Comparison of ENCODE assay signal across 8 cellular contexts in the genomic region with DNA sequence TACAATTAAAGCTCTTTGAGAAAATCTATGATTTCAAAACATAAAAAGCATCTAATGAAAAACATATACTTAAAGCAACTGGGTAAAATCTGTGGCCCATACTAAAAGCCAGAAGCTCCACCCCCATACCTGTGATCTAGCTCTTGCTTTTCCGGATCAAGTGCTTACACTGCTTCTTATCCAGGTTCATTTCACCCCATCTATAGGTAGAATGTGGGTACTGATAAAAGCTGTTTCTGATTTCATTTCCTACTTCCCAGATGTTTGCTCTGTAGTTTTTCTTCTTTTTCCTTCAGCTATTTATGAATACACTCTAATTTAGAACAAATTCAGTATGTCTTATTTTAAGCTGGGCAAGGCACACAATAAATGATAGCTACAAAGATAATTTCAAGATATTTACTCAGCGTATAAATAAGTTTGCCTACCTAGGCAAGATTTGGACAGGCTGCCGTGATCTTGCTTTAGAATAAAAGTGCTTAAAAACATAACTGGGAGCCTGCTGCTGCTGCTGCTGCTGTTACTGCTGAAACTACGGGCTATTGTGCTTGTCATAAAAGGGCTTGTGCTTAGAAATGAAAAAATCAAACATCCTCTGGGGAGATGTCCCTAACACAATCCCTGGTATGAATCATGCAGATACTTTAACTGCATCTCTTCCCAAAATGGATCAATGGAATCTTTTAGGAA. TPM values are rescaled to one million over a fixed set of nuclear protein-coding genes. Genes with fewer than 3 reads are reported as not detected.
DNase-seq lines count a peak whose midpoint lies in the region; ATAC-seq, FAIRE-seq and TF ChIP-seq lines count a peak whose summit lies in the region.

No MANE protein-coding gene starts in this region.

- peak overlapping the region; percentile 59 for H3K9ac ChIP-seq in mesenchymal stem cell (ENCODE audit: low read length)

- no peak for FAIRE-seq in GM12891 (lab: Jason Lieb, UNC)

- no peak overlapping the region for H2BK15ac ChIP-seq in mesenchymal stem cell (ENCODE audit: low read depth, poor library complexity, severe bottlenecking)

- H4K8ac ChIP-seq in mesenchymal stem cell (ENCODE audit: low read length) = no peak overlapping the region

- H4K91ac ChIP-seq in mesenchymal stem cell (ENCODE audit: low read length) = no peak overlapping the region

- H3K4me1 ChIP-seq in mesenchymal stem cell (ENCODE audit: control insufficient read depth, insufficient read depth, low read depth, low read length) = peaks cover 4% of the 10 kb centered on the region

- TF ChIP-seq CTCF in AG04449 (IDR thresholded peaks at IDR 0.05; ENCODE audit: insufficient read depth, low read length, missing control alignments) = no peak
- TF ChIP-seq CTCF in GM12872 (IDR thresholded peaks at IDR 0.05; ENCODE audit: insufficient read depth, low read depth, low read length) = peak; percentile 43; the same call in 2 of the 3 replicates

- no peak overlapping the region for H3K4ac ChIP-seq in mesenchymal stem cell (ENCODE audit: low read depth in 1 of 2, low read length in 2 of 2)

- H3K23ac ChIP-seq in mesenchymal stem cell (ENCODE audit: low read length in 2 of 2) = no peak overlapping the region

- H3K4me3 Mint-ChIP-seq in stimulated activated memory B cell treated with anti-CD40 and anti-IgM and Interleukin-4, amounts not matched to agents 10 μg/mL and 1 μg/mL and 100 μg/mL, for 72 hours = no peak overlapping the region

- WGBS in mesenchymal stem cell = 58% methylated on average over 2 of the region's 4 CpGs

- CTCF ChIA-PET in AG04449 (lab: Yijun Ruan, JAX) = interaction anchor here (1.0 to 1.6 kb wide), 4 partner anchors 9 to 761 kb away, joined by 3 to 7 read pairs (median 5); no protein-coding TSS in a partner anchor

- H3K4me2 ChIP-seq in mesenchymal stem cell (ENCODE audit: low read length, poor library complexity, severe bottlenecking) = peak overlapping the region; percentile 70

- H3K27me3 Mint-ChIP-seq in stimulated activated memory B cell treated with anti-CD40 and anti-IgM and Interleukin-4, amounts not matched to agents 10 μg/mL and 1 μg/mL and 100 μg/mL, for 72 hours = peaks cover 61% of the 10 kb centered on the region

- H2BK120ac ChIP-seq in mesenchymal stem cell (ENCODE audit: low read depth, low read length) = no peak overlapping the region

- H3K9me3 ChIP-seq in mesenchymal stem cell (ENCODE audit: control insufficient read depth, low read length) = no peaks in the 10 kb centered on the region

- H2AK5ac ChIP-seq in mesenchymal stem cell (ENCODE audit: low read length, severe bottlenecking) = no peak overlapping the region

- no peak overlapping the region for H3K14ac ChIP-seq in mesenchymal stem cell (ENCODE audit: low read length in 2 of 2)

- no peak for ATAC-seq in stimulated activated memory B cell treated with anti-CD40 and anti-IgM and Interleukin-4, amounts not matched to agents 10 μg/mL and 1 μg/mL and 100 μg/mL, for 72 hours
- no peak for ATAC-seq in GM21381 (IDR thresholded peaks at IDR 0.05; ENCODE audit: unreplicated experiment)

- peaks cover 0 to 23% of the 10 kb centered on the region in 2 experiments for H3K27me3 ChIP-seq in mesenchymal stem cell (ENCODE audit: control insufficient read depth in 1 of 2, insufficient read depth in 1 of 2, low read length in 2 of 2)

- H3K36me3 ChIP-seq in mesenchymal stem cell (ENCODE audit: control insufficient read depth in 1 of 2, insufficient read depth in 2 of 2, low read depth in 1 of 2, low read length in 2 of 2) = peaks cover 0 to 3% of the 10 kb centered on the region in 2 experiments

- POLR2A ChIA-PET in AG04449 (lab: Yijun Ruan, JAX) = no interaction called here

- no peak overlapping the region for H3K18ac ChIP-seq in mesenchymal stem cell (ENCODE audit: low read depth in 1 of 2, low read length in 2 of 2)

- H2BK5ac ChIP-seq in mesenchymal stem cell (ENCODE audit: low read depth, low read length, poor library complexity, severe bottlenecking) = no peak overlapping the region

- H3K4me1 Mint-ChIP-seq in stimulated activated memory B cell treated with anti-CD40 and anti-IgM and Interleukin-4, amounts not matched to agents 10 μg/mL and 1 μg/mL and 100 μg/mL, for 72 hours = peaks cover 14% of the 10 kb centered on the region

- no peaks in the 10 kb centered on the region for H3K9me3 Mint-ChIP-seq in stimulated activated memory B cell treated with anti-CD40 and anti-IgM and Interleukin-4, amounts not matched to agents 10 μg/mL and 1 μg/mL and 100 μg/mL, for 72 hours

- H3K79me1 ChIP-seq in mesenchymal stem cell (replicated peaks; ENCODE audit: low read length, poor library complexity, severe bottlenecking) = peaks cover 2% of the 10 kb centered on the region

- no peak overlapping the region for H2AFZ ChIP-seq in mesenchymal stem cell (ENCODE audit: low read depth, low read length)

- no peak for TF ChIP-seq POLR2A in GM12891 (IDR thresholded peaks at IDR 0.05; ENCODE audit: low read depth, low read length)

- H3K4me3 ChIP-seq in AG04449 (ENCODE audit: low read depth, low read length) (peak overlapping the region; percentile 15; the same call in 1 of the 2 replicates), mesenchymal stem cell (ENCODE audit: insufficient read depth in 1 of 2, low read depth in 1 of 2, low read length in 2 of 2) (peak overlapping the region in 1 of 2 experiments; percentile 70)

- in situ Hi-C loops in T47D (cut with HindIII; ENCODE audit: low pct_unique_long_range_greater_than_20kb, low sequenced_read_pairs) = no loop called here

- peak overlapping the region; percentile 25 for H3K27ac ChIP-seq in mesenchymal stem cell (ENCODE audit: low read length, poor library complexity, severe bottlenecking)

- no peak overlapping the region for H3K27ac Mint-ChIP-seq in stimulated activated memory B cell treated with anti-CD40 and anti-IgM and Interleukin-4, amounts not matched to agents 10 μg/mL and 1 μg/mL and 100 μg/mL, for 72 hours

- no peaks in the 10 kb centered on the region for H3K36me3 Mint-ChIP-seq in stimulated activated memory B cell treated with anti-CD40 and anti-IgM and Interleukin-4, amounts not matched to agents 10 μg/mL and 1 μg/mL and 100 μg/mL, for 72 hours

- no peak overlapping the region for H2BK12ac ChIP-seq in mesenchymal stem cell (ENCODE audit: low read length in 2 of 2)

- no peak for DNase-seq in AG04449 (ENCODE audit: low read depth, low spot score)
- DNase-seq in NCI-H2196 treated with DMSO at 0.1 percent for 48 hours (lab: John Stamatoyannopoulos, UW; ENCODE audit: unreplicated experiment) = peak; percentile 32
- peak; percentile 37 to 76 for DNase-seq in T47D (ENCODE audit: low read depth in 1 of 2, low spot score in 1 of 2)
- DNase-seq in mesenchymal stem cell = peak; percentile 57
- DNase-seq in GM12891 (ENCODE audit: insufficient read length, low spot score) = no peak

TF ChIP-seq in GM12891, 5 proteins besides CTCF, POLR2A, EP300 and RAD21:
- TF ChIP-seq POLR2AphosphoS5 (IDR thresholded peaks at IDR 0.05; ENCODE audit: low read depth, low read length) (no peak), SPI1 (IDR thresholded peaks at IDR 0.05; ENCODE audit: low read depth, low read length) (no peak)

RNA-seq across cellular contexts. Expression of a gene that starts 2.1 kb away (rescaled TPM):
- 10.2 TPM for polyA plus RNA-seq in mesenchymal stem cell (2013, experiment 1 of 2)
- polyA plus RNA-seq in mesenchymal stem cell (2013, experiment 2 of 2) = 9.6 TPM
- 0.01 TPM for polyA plus RNA-seq in GM12891 (2012; ENCODE audit: low read depth, missing spikeins)

Comparison
In these comparisons a context has a peak if more than half of its experiments do, and no peak if none do; other contexts are left out.
1. DNase-seq: peak in NCI-H2196 treated with DMSO at 0.1 percent for 48 hours (single experiment), T47D (2 of 2) and mesenchymal stem cell (single experiment); none in AG04449 (single experiment) and GM12891 (single experiment).